In genomic region chr5:158875272-158875679, GRCh38 we compare ENCODE assay signal across 8 cellular contexts.
DNase-seq lines count a peak whose midpoint lies in the region; ATAC-seq and TF ChIP-seq lines count a peak whose summit lies in the region.

No MANE protein-coding gene starts in this region.

- no peak for TF ChIP-seq POLR2A in vagina (IDR thresholded peaks at IDR 0.05)

- intact Hi-C loops in vagina (cut with DNase I), result no loop called here

- DNase-seq in activated naive CD4-positive, alpha-beta T cell treated with anti-CD3 and anti-CD28 coated beads, Interleukin-2, amount 50 U/mL, for 72 hours (ENCODE audit: low spot score in 2 of 2), result no peak
- DNase-seq in activated naive CD4-positive, alpha-beta T cell treated with Interleukin-2 at 50 U/mL for 16 hours, result no peak
- peak; percentile 54 for DNase-seq in OCI-M1 (lab: John Stamatoyannopoulos, UW)
- DNase-seq in foreskin keratinocyte, result peak in 1 of 2 donors; percentile 23
- DNase-seq in vagina (ENCODE audit: extremely low spot score in 2 of 2), result no peak
- no peak for DNase-seq in RPMI8226
- DNase-seq in pons (ENCODE audit: low spot score), result no peak
- no peak for DNase-seq in amniotic stem cell (lab: John Stamatoyannopoulos, UW)

- peaks cover 6% of the 10 kb centered on the region for H3K4me1 ChIP-seq in foreskin keratinocyte
- peaks cover 27% of the 10 kb centered on the region for H3K4me1 ChIP-seq in vagina

- peak; percentile 75 to 80 for ATAC-seq in activated naive CD4-positive, alpha-beta T cell treated with anti-CD3 and anti-CD28 coated beads, Interleukin-2, amount 50 U/mL, for 72 hours
- ATAC-seq in foreskin keratinocyte, result peak; percentile 58

- H3K27ac Mint-ChIP-seq in activated naive CD4-positive, alpha-beta T cell treated with anti-CD3 and anti-CD28 coated beads, Interleukin-2, amount 50 U/mL, for 72 hours, result peak overlapping the region in 1 of 2 donors; percentile 84

- H3K27me3 ChIP-seq in foreskin keratinocyte, result peaks cover 1% of the 10 kb centered on the region
- H3K27me3 ChIP-seq in vagina, result no peaks in the 10 kb centered on the region

- H3K36me3 Mint-ChIP-seq in activated naive CD4-positive, alpha-beta T cell treated with anti-CD3 and anti-CD28 coated beads, Interleukin-2, amount 50 U/mL, for 72 hours, result peaks cover 0 to 5% of the 10 kb centered on the region in 2 donors

- no peaks in the 10 kb centered on the region for H3K9me3 ChIP-seq in vagina

- no peak for TF ChIP-seq CTCF in foreskin keratinocyte (conservative IDR thresholded peaks at IDR 0.05)
- no peak for TF ChIP-seq CTCF in vagina (IDR thresholded peaks at IDR 0.05)

- H3K9me3 Mint-ChIP-seq in activated naive CD4-positive, alpha-beta T cell treated with anti-CD3 and anti-CD28 coated beads, Interleukin-2, amount 50 U/mL, for 72 hours, result peaks cover 4% of the 10 kb centered on the region in 2 donors

- H3K27ac ChIP-seq in foreskin keratinocyte, result no peak overlapping the region
- peak overlapping the region; percentile 13 for H3K27ac ChIP-seq in vagina

- H3K36me3 ChIP-seq in vagina, result no peaks in the 10 kb centered on the region

- H3K4me3 ChIP-seq in vagina, result peak overlapping the region; percentile 12 to 19
